In genomic region chr12:55831407-55831880, GRCh38 we compare ENCODE assay signal across 9 cellular contexts. TPM values are rescaled to one million over a fixed set of nuclear protein-coding genes. Genes with fewer than 3 reads are reported as not detected.
A peak's percentile ranks its signal among the peaks of the same experiment; 100 is the strongest.
DNase-seq lines count a peak whose midpoint lies in the region; ATAC-seq and TF ChIP-seq lines count a peak whose summit lies in the region.
"Had no signal": no experiment of that assay in that cellular context is flagged by ENCODE, and none has a peak within 500 bp of the region (broad histone marks: within the 10 kb centered on the region; RNA-seq: fewer than 3 reads in every experiment).

No MANE protein-coding gene starts in this region.

- ATAC-seq in psoas muscle = no peak

- no peaks in the 10 kb centered on the region for H4K20me1 ChIP-seq in DOHH2 (ENCODE audit: control insufficient read depth, insufficient read depth, low read depth, low read length)

- H3K79me2 ChIP-seq in DOHH2 (ENCODE audit: control insufficient read depth, low read length) = peaks cover 42% of the 10 kb centered on the region

- in situ Hi-C loops in KBM-7 (cut with MboI; ENCODE audit: low pct_unique_long_range_greater_than_20kb, low sequenced_read_pairs) = no loop called here

- TF ChIP-seq CTCF in DOHH2 (IDR thresholded peaks at IDR 0.05; ENCODE audit: low read depth, low read length, poor library complexity, severe bottlenecking) (no peak), WERI-Rb-1 (IDR thresholded peaks at IDR 0.05; ENCODE audit: low read depth, low read length) (no peak), foreskin fibroblast (IDR thresholded peaks at IDR 0.05; ENCODE audit: low read depth, low read length) (no peak), psoas muscle (IDR thresholded peaks at IDR 0.05) (no peak), GM10248 (IDR thresholded peaks at IDR 0.05; ENCODE audit: control extremely low read depth, extremely low read depth, low read depth, missing control alignments) (no peak), GM20000 (IDR thresholded peaks at IDR 0.05; ENCODE audit: extremely low read depth, missing control alignments) (no peak)

- DNase-seq in WERI-Rb-1 (no peak), foreskin fibroblast (no peak), psoas muscle (no peak), KBM-7 (no peak), GM10248 (ENCODE audit: extremely low spot score) (no peak), amygdala (lab: John Stamatoyannopoulos, UW) (no peak), GM20000 (ENCODE audit: low spot score) (no peak)
- DNase-seq: NCI-H1105 had no signal

- H3K27me3 ChIP-seq in DOHH2 (ENCODE audit: control insufficient read depth, low read length) (no peaks in the 10 kb centered on the region), WERI-Rb-1 (ENCODE audit: insufficient read depth, low read depth, severe bottlenecking) (no peaks in the 10 kb centered on the region), psoas muscle (ENCODE audit: insufficient read depth in 3 of 3, low read length in 2 of 3) (no peaks in the 10 kb centered on the region)

- H3F3A ChIP-seq in DOHH2 (ENCODE audit: control insufficient read depth, insufficient read depth) = peaks cover 6% of the 10 kb centered on the region

- peak overlapping the region; percentile 87 for H3K4me2 ChIP-seq in DOHH2 (ENCODE audit: low read length)

- no peaks in the 10 kb centered on the region for H3K9me3 ChIP-seq in DOHH2 (ENCODE audit: control insufficient read depth, insufficient read depth, low read length)
- H3K9me3 ChIP-seq in WERI-Rb-1 (ENCODE audit: severe bottlenecking) = no peaks in the 10 kb centered on the region
- H3K9me3 ChIP-seq in psoas muscle = no peaks in the 10 kb centered on the region

- POLR2A ChIA-PET in GM10248 (lab: Yijun Ruan, JAX) = interaction anchor here (0.6 to 2.8 kb wide), 3 partner anchors 12 to 28 kb away, joined by 4 to 41 read pairs (median 4); partner anchors contain the start of genes ORMDL2 and SARNP

- 0 to 19% (median 19%) methylated on average over 1 of the region's 1 CpG for WGBS in psoas muscle, 3 donors

- H3K4me1 ChIP-seq in DOHH2 (ENCODE audit: control insufficient read depth, low read length) (peaks cover 23% of the 10 kb centered on the region), psoas muscle (peaks cover 7% of the 10 kb centered on the region)

- CTCF ChIA-PET in GM10248 (lab: Yijun Ruan, JAX) = interaction anchor here (1.1 to 3.0 kb wide), 6 partner anchors 11 to 108 kb away, joined by 3 to 18 read pairs (median 4); partner anchors contain the start of gene PYM1

- H3K27ac ChIP-seq in DOHH2 (ENCODE audit: low read depth, low read length) = no peak overlapping the region
- H3K27ac ChIP-seq in WERI-Rb-1 = no peak overlapping the region; the same call in 1 of the 2 replicates
- H3K27ac ChIP-seq in psoas muscle = peak overlapping the region; percentile 78

- H3K4me3 ChIP-seq in DOHH2 (ENCODE audit: low read length) (peak overlapping the region; percentile 96), WERI-Rb-1 (ENCODE audit: low read depth, low read length) (peak overlapping the region; percentile 90), foreskin fibroblast (ENCODE audit: low read depth in 1 of 2, low read length in 2 of 2) (peak overlapping the region; percentile 96 to 98), psoas muscle (peak overlapping the region; percentile 93)

- H3K36me3 ChIP-seq in DOHH2 (ENCODE audit: control insufficient read depth, low read length) (peaks cover 28% of the 10 kb centered on the region), WERI-Rb-1 (peaks cover 12% of the 10 kb centered on the region), psoas muscle (ENCODE audit: insufficient read depth in 1 of 2, low read depth in 1 of 2) (peaks cover 0 to 5% of the 10 kb centered on the region in 2 donors)

- H3K9me2 ChIP-seq in DOHH2 (replicated peaks; ENCODE audit: control insufficient read depth, low read length) = no peaks in the 10 kb centered on the region

- intact Hi-C loops in psoas muscle (cut with DNase I) = loop anchor here (5.0 to 10.0 kb wide), 2 partner anchors 96 to 187 kb away; partner anchors contain the start of gene PYM1 (in 1 of the 2)

RNA-seq across cellular contexts. Expression of gene DNAJC14, which starts 2.1 kb away (rescaled TPM):
- 10 to 100 TPM; 10.8 to 15.5 (median 12.6) TPM for total RNA-seq in psoas muscle
- polyA plus RNA-seq in psoas muscle = 10 to 100 TPM; 10.5 to 23.8 (median 20.1) TPM

RNA-seq across cellular contexts. Expression of gene MMP19, which starts 11.3 kb away (rescaled TPM):
- total RNA-seq in psoas muscle = 1 to 10 TPM; 1.4 to 2.8 (median 1.8) TPM
- 1 to 10 TPM in 2 of 3 donors, under 1 TPM in 1; 0.66 to 4.1 (median 1.1) TPM for polyA plus RNA-seq in psoas muscle

RNA-seq across cellular contexts. Expression of gene ORMDL2, which starts 13.6 kb away (rescaled TPM):
- total RNA-seq in psoas muscle = 10 to 100 TPM; 12.6 to 27.2 (median 15.0) TPM
- 10 to 100 TPM; 21.6 to 68.2 (median 24.3) TPM for polyA plus RNA-seq in psoas muscle

RNA-seq across cellular contexts. Expression of gene SARNP, which starts 13.9 kb away (rescaled TPM):
- 10 to 100 TPM; 38.3 to 52.6 (median 43.0) TPM for total RNA-seq in psoas muscle
- 10 to 100 TPM; 72.6 to 98.0 (median 81.5) TPM for polyA plus RNA-seq in psoas muscle
